ENCODE assay signal across 23 cellular contexts in genomic region chr9:135343136-135343535, GRCh38.
"Had no signal": no experiment of that assay in that cellular context is flagged by ENCODE, and none has a peak within 500 bp of the region (broad histone marks: within the 10 kb centered on the region; RNA-seq: fewer than 3 reads in every experiment).

No MANE protein-coding gene starts in this region.

- H3K4me1 ChIP-seq: ascending aorta, foreskin keratinocyte, prostate gland, testis had no signal

- H3K4me3 ChIP-seq: ascending aorta, neural progenitor cell, prostate gland, testis had no signal

- ATAC-seq: naive thymus-derived CD8-positive, alpha-beta T cell had no signal

- H3K9me3 ChIP-seq: ascending aorta, prostate gland, testis had no signal

- H3K27ac ChIP-seq: ascending aorta, brain microvascular endothelial cell, foreskin keratinocyte, neural progenitor cell, prostate gland, testis had no signal

- H3K27ac Mint-ChIP-seq: activated B cell treated with CpG ODN at 0.5 μM for 24 hours; activated CD4-positive, alpha-beta memory T cell treated with anti-CD3 and anti-CD28 coated beads for 36 hours; activated CD4-positive, alpha-beta T cell treated with anti-CD3 and anti-CD28 coated beads for 36 hours; activated naive CD4-positive, alpha-beta T cell treated with anti-CD3 and anti-CD28 coated beads, Interleukin-2, amount 50 U/mL, for 72 hours; activated T-helper 1 cell treated with anti-CD3 and anti-CD28 coated beads, Interleukin-12 subunit alpha, Interleukin-12 subunit beta, Interleukin-2, Interleukin-4 antibody, amounts not matched to agents 30 ng/mL and 10 ng/mL and 1 ng/mL, durations not matched to agents 14 hours and 24 hours and 36 hours; mesothelial cell of epicardium; naive thymus-derived CD8-positive, alpha-beta T cell; neural progenitor cell; type B pancreatic cell had no signal

- H3K36me3 Mint-ChIP-seq: activated CD4-positive, alpha-beta memory T cell treated with anti-CD3 and anti-CD28 coated beads for 36 hours; activated naive CD4-positive, alpha-beta T cell treated with anti-CD3 and anti-CD28 coated beads, Interleukin-2, amount 50 U/mL, for 72 hours; mesothelial cell of epicardium; naive thymus-derived CD8-positive, alpha-beta T cell; neural progenitor cell; type B pancreatic cell had no signal

- H2AFZ ChIP-seq: neural progenitor cell had no signal

- H3K9me3 Mint-ChIP-seq: activated B cell treated with CpG ODN at 0.5 μM for 24 hours; activated CD4-positive, alpha-beta memory T cell treated with anti-CD3 and anti-CD28 coated beads for 36 hours; activated naive CD4-positive, alpha-beta T cell treated with anti-CD3 and anti-CD28 coated beads, Interleukin-2, amount 50 U/mL, for 72 hours; activated T-helper 1 cell treated with anti-CD3 and anti-CD28 coated beads, Interleukin-12 subunit alpha, Interleukin-12 subunit beta, Interleukin-2, Interleukin-4 antibody, amounts not matched to agents 30 ng/mL and 10 ng/mL and 1 ng/mL, durations not matched to agents 14 hours and 24 hours and 36 hours; mesothelial cell of epicardium; naive thymus-derived CD8-positive, alpha-beta T cell; neural progenitor cell; type B pancreatic cell had no signal

- DNase-seq: activated B cell treated with CpG ODN at 0.5 μM for 24 hours; activated CD4-positive, alpha-beta memory T cell treated with anti-CD3 and anti-CD28 coated beads for 36 hours; activated CD4-positive, alpha-beta T cell treated with anti-CD3 and anti-CD28 coated beads for 36 hours; activated gamma-delta T cell; activated T-cell treated with anti-CD3 and anti-CD28 coated beads for 4 hours; brain microvascular endothelial cell; central memory CD4-positive, alpha-beta T cell; effector memory CD4-positive, alpha-beta T cell; foreskin keratinocyte; mammary epithelial cell; stimulated activated CD4-positive, alpha-beta T cell treated with anti-CD3 and anti-CD28 coated beads, Interleukin-1b, Interleukin-23, amount 100 ng/mL, for 48 hours; T-helper 9 cell; testis had no signal

- H3K9ac ChIP-seq: neural progenitor cell had no signal

- H3K4me2 ChIP-seq: neural progenitor cell had no signal

- H3K36me3 ChIP-seq: ascending aorta, brain microvascular endothelial cell, neural progenitor cell, prostate gland had no signal

- H3K27me3 ChIP-seq: ascending aorta, brain microvascular endothelial cell, foreskin keratinocyte, neural progenitor cell, testis had no signal

- H3K4me3 Mint-ChIP-seq: activated B cell treated with CpG ODN at 0.5 μM for 24 hours; activated CD4-positive, alpha-beta memory T cell treated with anti-CD3 and anti-CD28 coated beads for 36 hours; activated CD4-positive, alpha-beta T cell treated with anti-CD3 and anti-CD28 coated beads for 36 hours; activated T-helper 1 cell treated with anti-CD3 and anti-CD28 coated beads, Interleukin-12 subunit alpha, Interleukin-12 subunit beta, Interleukin-2, Interleukin-4 antibody, amounts not matched to agents 30 ng/mL and 10 ng/mL and 1 ng/mL, durations not matched to agents 14 hours and 24 hours and 36 hours; mesothelial cell of epicardium; naive thymus-derived CD8-positive, alpha-beta T cell; neural progenitor cell; type B pancreatic cell had no signal

- FAIRE-seq: colon, keratinocyte had no signal

- H3K4me1 Mint-ChIP-seq: activated B cell treated with CpG ODN at 0.5 μM for 24 hours; activated CD4-positive, alpha-beta T cell treated with anti-CD3 and anti-CD28 coated beads for 36 hours; naive thymus-derived CD8-positive, alpha-beta T cell had no signal
